28 cellular contexts compared by ENCODE assay signal in genomic region chr2:53342248-53342647, GRCh38.
"Had no signal": no experiment of that assay in that cellular context is flagged by ENCODE, and none has a peak within 500 bp of the region (broad histone marks: within the 10 kb centered on the region; RNA-seq: fewer than 3 reads in every experiment).

No MANE protein-coding gene starts in this region.

- H3K27me3 ChIP-seq: colonic mucosa, dorsolateral prefrontal cortex, esophagus muscularis mucosa, esophagus squamous epithelium, foreskin keratinocyte, gastrocnemius medialis, gastroesophageal sphincter, heart left ventricle, heart right ventricle had no signal

- H3K9me3 ChIP-seq: colonic mucosa, esophagus muscularis mucosa, esophagus squamous epithelium, gastrocnemius medialis, gastroesophageal sphincter, heart left ventricle, heart right ventricle had no signal

- H3K27ac ChIP-seq: colonic mucosa, coronary artery, dorsolateral prefrontal cortex, epithelial cell of prostate, esophagus muscularis mucosa, esophagus squamous epithelium, foreskin keratinocyte, gastrocnemius medialis, gastroesophageal sphincter, heart left ventricle, heart right ventricle had no signal

- FAIRE-seq: colon, endometrium, endothelial cell of umbilical vein, frontal cortex had no signal

- H3K36me3 ChIP-seq: colonic mucosa, esophagus muscularis mucosa, esophagus squamous epithelium, gastrocnemius medialis, gastroesophageal sphincter, heart left ventricle, heart right ventricle had no signal

- ATAC-seq: effector memory CD8-positive, alpha-beta T cell; esophagus mucosa; foreskin keratinocyte; gastrocnemius medialis; gastroesophageal sphincter; heart left ventricle; heart right ventricle had no signal

- H3K4me1 ChIP-seq: colonic mucosa, esophagus muscularis mucosa, esophagus squamous epithelium, foreskin keratinocyte, gastrocnemius medialis, gastroesophageal sphincter, heart left ventricle, heart right ventricle had no signal

- H3K4me3 ChIP-seq: colonic mucosa, coronary artery, dorsolateral prefrontal cortex, esophagus muscularis mucosa, esophagus squamous epithelium, gastrocnemius medialis, gastroesophageal sphincter, heart left ventricle, heart right ventricle had no signal

- DNase-seq: colonic mucosa; cortex of kidney; dermis blood vessel endothelial cell; dorsolateral prefrontal cortex; effector CD4-positive, alpha-beta T cell; effector CD8-positive, alpha-beta T cell; effector memory CD4-positive, alpha-beta T cell; effector memory CD8-positive, alpha-beta T cell; endodermal cell; erythroblast; esophagus squamous epithelium; foreskin fibroblast; foreskin keratinocyte; foreskin melanocyte; gastrocnemius medialis; glutamatergic neuron; head of caudate nucleus; heart left ventricle; heart right ventricle had no signal
